In genomic region chr20:44166008-44166407, GRCh38 we compare ENCODE assay signal across 13 cellular contexts. TPM values are rescaled to one million over a fixed set of nuclear protein-coding genes. Genes with fewer than 3 reads are reported as not detected.
DNase-seq lines count a peak whose midpoint lies in the region; ATAC-seq and TF ChIP-seq lines count a peak whose summit lies in the region.
"Had no signal": no experiment of that assay in that cellular context is flagged by ENCODE, and none has a peak within 500 bp of the region (broad histone marks: within the 10 kb centered on the region; RNA-seq: fewer than 3 reads in every experiment).

No MANE protein-coding gene starts in this region.

- H3K27ac ChIP-seq in SJSA1 (peak overlapping the region; percentile 99), skeletal muscle tissue (ENCODE audit: low read depth, low read length) (peak overlapping the region; percentile 92), upper lobe of right lung (no peak overlapping the region), colonic mucosa (no peak overlapping the region)
- H3K27ac ChIP-seq: left lung had no signal

- no peak for TF ChIP-seq CTCF in fibroblast of the aortic adventitia (IDR thresholded peaks at IDR 0.05; ENCODE audit: insufficient read depth, low read length)
- no peak for TF ChIP-seq CTCF in upper lobe of right lung (IDR thresholded peaks at IDR 0.05)
- no peak for TF ChIP-seq CTCF in colonic mucosa (IDR thresholded peaks at IDR 0.05)
- TF ChIP-seq CTCF in omental fat pad (IDR thresholded peaks at IDR 0.05), result no peak

- peak; percentile 54 for DNase-seq in GM04503 (ENCODE audit: low read depth)
- peak in 1 of 2 experiments; percentile 67 for DNase-seq in SJSA1 (ENCODE audit: low read depth in 1 of 2, low spot score in 2 of 2)
- DNase-seq in fibroblast of the aortic adventitia (ENCODE audit: low read depth), result peak; percentile 25
- no peak for DNase-seq in NCI-H526 treated with DMSO at 0.1 percent for 48 hours (lab: John Stamatoyannopoulos, UW)
- no peak for DNase-seq in upper lobe of right lung
- no peak for DNase-seq in colonic mucosa
- no peak for DNase-seq in omental fat pad (ENCODE audit: low spot score)
- DNase-seq: activated T-cell treated with anti-CD3 and anti-CD28 coated beads for 4 hours, DMS53, left lung, T-helper 9 cell had no signal

- no peaks in the 10 kb centered on the region; the same call in 1 of the 2 replicates for H3K9me3 ChIP-seq in SJSA1 (replicated peaks)
- H3K9me3 ChIP-seq in skeletal muscle tissue (ENCODE audit: control insufficient read depth in 3 of 3, low read length in 3 of 3), result no peaks in the 10 kb centered on the region
- H3K9me3 ChIP-seq in upper lobe of right lung, result no peaks in the 10 kb centered on the region
- no peaks in the 10 kb centered on the region for H3K9me3 ChIP-seq in colonic mucosa
- H3K9me3 ChIP-seq: left lung, thyroid gland had no signal

- H3K27me3 ChIP-seq in SJSA1 (replicated peaks) (no peaks in the 10 kb centered on the region), skeletal muscle tissue (ENCODE audit: control insufficient read depth in 3 of 3, insufficient read depth in 3 of 3, low read length in 3 of 3) (peaks cover 0 to 3% (median 0%) of the 10 kb centered on the region in 3 donors), upper lobe of right lung (no peaks in the 10 kb centered on the region), colonic mucosa (no peaks in the 10 kb centered on the region)
- H3K27me3 ChIP-seq: thyroid gland had no signal

- ATAC-seq in upper lobe of right lung, result no peak
- ATAC-seq in omental fat pad (ENCODE audit: low FRiP score), result no peak
- ATAC-seq: left lung had no signal

- H3K4me3 ChIP-seq in SJSA1 (peak overlapping the region; percentile 19), fibroblast of the aortic adventitia (ENCODE audit: low read depth, low read length) (no peak overlapping the region), skeletal muscle tissue (ENCODE audit: low read length in 3 of 3) (peak overlapping the region; percentile 32 to 52 (median 33)), upper lobe of right lung (no peak overlapping the region), colonic mucosa (no peak overlapping the region)
- H3K4me3 ChIP-seq: left lung, thyroid gland had no signal

- H3K4me1 ChIP-seq in SJSA1 (replicated peaks) (peaks cover 58% of the 10 kb centered on the region), skeletal muscle tissue (ENCODE audit: control insufficient read depth in 3 of 3, insufficient read depth in 3 of 3, low read length in 3 of 3) (peaks cover 52 to 79% (median 60%) of the 10 kb centered on the region in 3 donors), upper lobe of right lung (no peaks in the 10 kb centered on the region), colonic mucosa (no peaks in the 10 kb centered on the region)
- H3K4me1 ChIP-seq: left lung had no signal

- H3K9ac ChIP-seq in skeletal muscle tissue (ENCODE audit: low read depth in 1 of 3, low read length in 3 of 3) (peak overlapping the region; percentile 2 to 78 (median 58)), colonic mucosa (ENCODE audit: low read depth in 2 of 2, low read length in 2 of 2) (no peak overlapping the region)

- intact Hi-C loops in upper lobe of right lung (cut with DNase I) (no loop called here), colonic mucosa (cut with DNase I) (no loop called here)

- H3K36me3 ChIP-seq in SJSA1 (peaks cover 13% of the 10 kb centered on the region), skeletal muscle tissue (ENCODE audit: control insufficient read depth in 3 of 3, insufficient read depth in 3 of 3, low read length in 3 of 3) (peaks cover 0 to 6% (median 2%) of the 10 kb centered on the region in 3 donors), upper lobe of right lung (no peaks in the 10 kb centered on the region), colonic mucosa (no peaks in the 10 kb centered on the region)
- H3K36me3 ChIP-seq: left lung, thyroid gland had no signal

RNA-seq across cellular contexts. Expression of gene JPH2, which starts 21.0 kb away (rescaled TPM):
- 19.1 and 21.7 TPM in 2 replicates for total RNA-seq in SJSA1 (2014; rRNA removed; shearing (Covaris generic))
- total RNA-seq in fibroblast of the aortic adventitia (ENCODE audit: low replicate concordance) (under 0.01 and 0.82 TPM in 2 replicates), skeletal muscle tissue (85.1 TPM), upper lobe of right lung (7.9 TPM), colonic mucosa (10 to 100 TPM in 1 of 2 donors, 1 to 10 TPM in 1; 1.3 to 13.8 TPM), omental fat pad (1 to 10 TPM; 2.6 to 7.9 (median 7.1) TPM)

RNA-seq across cellular contexts. Expression of gene OSER1, which starts 44.6 kb away (rescaled TPM):
- total RNA-seq in SJSA1 (2014; rRNA removed; shearing (Covaris generic)), result 33.8 and 58.7 TPM in 2 replicates
- total RNA-seq in fibroblast of the aortic adventitia (ENCODE audit: low replicate concordance) (12.6 and 45.1 TPM in 2 replicates), skeletal muscle tissue (31.3 TPM), upper lobe of right lung (29.6 TPM), colonic mucosa (10 to 100 TPM; 23.3 to 31.9 TPM), omental fat pad (10 to 100 TPM; 42.8 to 65.0 (median 49.7) TPM)

Comparison
In these comparisons a context has a peak if more than half of its experiments do, and no peak if none do; other contexts are left out.
1. DNase-seq: peak in GM04503 (single experiment) and fibroblast of the aortic adventitia (single experiment); none in NCI-H526 treated with DMSO at 0.1 percent for 48 hours (single experiment), upper lobe of right lung (single experiment), colonic mucosa (single experiment) and omental fat pad (single experiment).
2. H3K27ac ChIP-seq: peak in SJSA1 (single experiment) and skeletal muscle tissue (single experiment); none in upper lobe of right lung (single experiment) and colonic mucosa (single experiment).
3. H3K4me3 ChIP-seq: peak in SJSA1 (single experiment) and skeletal muscle tissue (3 of 3); none in fibroblast of the aortic adventitia (single experiment), upper lobe of right lung (single experiment) and colonic mucosa (single experiment).
4. H3K9ac ChIP-seq: peak in skeletal muscle tissue (3 of 3); none in colonic mucosa (0 of 2).